8 cellular contexts compared by ENCODE assay signal in genomic region chr7:100603697-100604077, GRCh38. TPM values are rescaled to one million over a fixed set of nuclear protein-coding genes. Genes with fewer than 3 reads are reported as not detected.
A peak's percentile ranks its signal among the peaks of the same experiment; 100 is the strongest.
DNase-seq lines count a peak whose midpoint lies in the region; ATAC-seq and TF ChIP-seq lines count a peak whose summit lies in the region.

No MANE protein-coding gene starts in this region.

- no peaks in the 10 kb centered on the region for H3K9me2 ChIP-seq in Karpas-422 (replicated peaks; ENCODE audit: insufficient read depth, low read length)

- peak overlapping the region; percentile 20 for H3K9ac ChIP-seq in Karpas-422 (ENCODE audit: low read length)

- H3K4me1 ChIP-seq in Karpas-422 (ENCODE audit: low read length), result peaks cover 30% of the 10 kb centered on the region

- H3K4me2 ChIP-seq in Karpas-422 (ENCODE audit: low read depth, low read length, poor library complexity, severe bottlenecking), result peak overlapping the region; percentile 58

- H3K4me3 Mint-ChIP-seq in naive B cell, result peak overlapping the region; percentile 66 to 93 (median 86)

- in situ Hi-C loops in GM13976 (cut with MboI; ENCODE audit: low sequenced_read_pairs, unreplicated experiment), result no loop called here

- H3K4me1 Mint-ChIP-seq in naive B cell, result peaks cover 17 to 23% (median 21%) of the 10 kb centered on the region in 3 donors

- H3K27me3 Mint-ChIP-seq in naive B cell, result peaks cover 0 to 10% (median 0%) of the 10 kb centered on the region in 3 donors

- peak overlapping the region in 3 of 6 donors; percentile 24 to 67 (median 47) for H3K27ac Mint-ChIP-seq in naive B cell

- peak overlapping the region; percentile 62; the same call in 1 of the 2 replicates for H3K4me3 ChIP-seq in Karpas-422 (ENCODE audit: low read length)

- H2AFZ ChIP-seq in Karpas-422 (ENCODE audit: low read length), result peak overlapping the region; percentile 91

- H3K36me3 Mint-ChIP-seq in naive B cell, result no peaks in the 10 kb centered on the region

- no peaks in the 10 kb centered on the region for H3K27me3 ChIP-seq in Karpas-422 (ENCODE audit: low read length)

- H3K36me3 ChIP-seq in Karpas-422 (ENCODE audit: insufficient read depth, low read length), result no peaks in the 10 kb centered on the region

- no peak overlapping the region for H3K27ac ChIP-seq in Karpas-422 (ENCODE audit: low read length)
- peak overlapping the region; percentile 16 for H3K27ac ChIP-seq in caudate nucleus (ENCODE audit: low read depth, low read length)

- TF ChIP-seq CTCF in GM13976 (IDR thresholded peaks at IDR 0.05; ENCODE audit: borderline replicate concordance, control extremely low read depth, extremely low read depth, insufficient read depth, missing control alignments), result no peak

- H3K9me3 ChIP-seq in Karpas-422 (ENCODE audit: low read length), result no peaks in the 10 kb centered on the region

- no peaks in the 10 kb centered on the region for H3K9me3 Mint-ChIP-seq in naive B cell

- no peaks in the 10 kb centered on the region for H3K79me2 ChIP-seq in Karpas-422 (ENCODE audit: low read length)

- no peaks in the 10 kb centered on the region for H4K20me1 ChIP-seq in Karpas-422 (ENCODE audit: insufficient read depth, low read depth, low read length)

- ATAC-seq in naive B cell (ENCODE audit: low read depth in 2 of 2), result peak in 1 of 2 donors; percentile 1
- ATAC-seq in GM18873 (IDR thresholded peaks at IDR 0.05; ENCODE audit: low FRiP score, unreplicated experiment), result no peak
- ATAC-seq in GM21528 (IDR thresholded peaks at IDR 0.05; ENCODE audit: low FRiP score, unreplicated experiment), result no peak

- DNase-seq in ELF-1 (ENCODE audit: low read depth, low spot score), result peak; percentile 73
- no peak for DNase-seq in Karpas-422
- DNase-seq in caudate nucleus (lab: John Stamatoyannopoulos, UW), result no peak
- no peak for DNase-seq in naive B cell
- DNase-seq in GM13976 (ENCODE audit: low spot score), result no peak
- DNase-seq in NCI-H2107 treated with DMSO at 0.1 percent for 48 hours (lab: John Stamatoyannopoulos, UW; ENCODE audit: unreplicated experiment), result no peak

RNA-seq across cellular contexts. Expression of gene PCOLCE, which starts 1.5 kb away (rescaled TPM):
- total RNA-seq in Karpas-422 (2014; rRNA removed; shearing (Covaris generic); ENCODE audit: low replicate concordance), result 2.8 and 12.3 TPM in 2 replicates
- polyA plus RNA-seq in naive B cell (ENCODE audit: low read depth in 6 of 6), result 1 to 10 TPM in 1 of 6 donors, under 1 TPM in 4, not detected in 1; 0.23 to 1.1 (median 0.86) TPM

RNA-seq across cellular contexts. Expression of gene MOSPD3, which starts 8.7 kb away (rescaled TPM):
- total RNA-seq in Karpas-422 (2014; rRNA removed; shearing (Covaris generic); ENCODE audit: low replicate concordance), result 8.2 and 9.7 TPM in 2 replicates
- polyA plus RNA-seq in naive B cell (ENCODE audit: low read depth in 6 of 6), result 10 to 100 TPM in 5 of 6 donors, 1 to 10 TPM in 1; 7.7 to 18.2 (median 13.1) TPM

RNA-seq across cellular contexts. Expression of gene FBXO24, which starts 17.6 kb away (rescaled TPM):
- 1.0 TPM in 1 of 2 replicates, not detected in the other for total RNA-seq in Karpas-422 (2014; rRNA removed; shearing (Covaris generic); ENCODE audit: low replicate concordance)
- polyA plus RNA-seq in naive B cell (ENCODE audit: low read depth in 6 of 6), result 1 to 10 TPM in 2 of 6 donors, under 1 TPM in 3, not detected in 1; 0.13 to 1.7 (median 0.89) TPM

RNA-seq across cellular contexts. Expression of gene LRCH4, which starts 17.8 kb away (rescaled TPM):
- total RNA-seq in Karpas-422 (2014; rRNA removed; shearing (Covaris generic); ENCODE audit: low replicate concordance), result 11.9 and 33.5 TPM in 2 replicates
- polyA plus RNA-seq in naive B cell (ENCODE audit: low read depth in 6 of 6), result 100 to 1,000 TPM in 4 of 6 donors, 10 to 100 TPM in 2; 81.4 to 172 (median 106) TPM

RNA-seq across cellular contexts. Expression of gene SAP25, which starts 30.0 kb away (rescaled TPM):
- total RNA-seq in Karpas-422 (2014; rRNA removed; shearing (Covaris generic); ENCODE audit: low replicate concordance), result 2.5 and 4.9 TPM in 2 replicates
- polyA plus RNA-seq in naive B cell (ENCODE audit: low read depth in 6 of 6), result not detected
